Comparison of ENCODE assay signal across 8 cellular contexts in the genomic region with DNA sequence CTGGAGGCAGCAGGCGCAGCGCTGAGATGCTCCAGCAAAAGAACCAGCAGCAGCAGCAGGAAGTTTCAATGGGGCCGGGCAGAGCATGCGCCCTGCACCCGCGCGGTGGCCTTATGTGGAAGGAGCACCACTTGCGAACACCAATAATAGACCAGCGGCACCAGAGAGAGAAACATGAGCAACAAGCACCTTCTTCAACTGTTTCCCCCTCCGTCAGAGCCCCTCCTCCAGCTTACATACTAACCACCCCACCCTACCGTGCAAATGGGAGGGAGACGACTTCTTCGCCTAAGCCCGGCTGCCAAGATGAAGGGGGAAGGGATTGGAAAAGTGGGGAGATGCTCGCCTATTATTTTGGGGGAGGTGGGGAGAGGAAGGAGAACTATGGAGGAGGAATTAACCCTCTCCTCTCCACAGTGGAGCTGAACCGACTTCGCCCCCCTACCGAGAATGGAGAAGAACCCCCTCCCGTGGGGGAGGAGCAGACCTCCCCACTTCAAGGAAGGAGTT. TPM values are rescaled to one million over a fixed set of nuclear protein-coding genes. Genes with fewer than 3 reads are reported as not detected.
DNase-seq lines count a peak whose midpoint lies in the region; ATAC-seq and TF ChIP-seq lines count a peak whose summit lies in the region.

No MANE protein-coding gene starts in this region.

- peak in 2 of 4 donors; percentile 77 to 78 for TF ChIP-seq POLR2A in upper lobe of left lung (IDR thresholded peaks at IDR 0.05)

- H3K9me3 ChIP-seq in left ventricle myocardium inferior (replicated peaks) (peaks cover 6% of the 10 kb centered on the region), upper lobe of left lung (no peaks in the 10 kb centered on the region)

- H3K27me3 ChIP-seq in left ventricle myocardium inferior (ENCODE audit: low read depth) (no peaks in the 10 kb centered on the region), upper lobe of left lung (no peaks in the 10 kb centered on the region)

- peak; percentile 43 for ATAC-seq in HG02884 (IDR thresholded peaks at IDR 0.05; ENCODE audit: unreplicated experiment)
- peak; percentile 75 to 76 for ATAC-seq in upper lobe of left lung (ENCODE audit: low FRiP score in 2 of 2)

- H3K4me1 ChIP-seq in left ventricle myocardium inferior (peaks cover 83% of the 10 kb centered on the region), upper lobe of left lung (peaks cover 37 to 43% (median 40%) of the 10 kb centered on the region in 4 donors)

- in situ Hi-C loops in GM13976 (cut with MboI; ENCODE audit: low sequenced_read_pairs, unreplicated experiment): no loop called here

- WGBS in upper lobe of left lung, 2 donors: 0 to 2% methylated on average over 19 of the region's 19 CpGs

- intact Hi-C loops in left ventricle myocardium inferior (cut with micrococcal nuclease): no loop called here
- intact Hi-C loops in posterior vena cava (cut with DNase I): no loop called here

- H3K4me3 ChIP-seq in left ventricle myocardium inferior: peak overlapping the region; percentile 86
- peak overlapping the region; percentile 80 to 100 (median 89) for H3K4me3 ChIP-seq in upper lobe of left lung

- DNase-seq in GM13976 (ENCODE audit: low spot score) (peak; percentile 83), NCI-H146 (lab: John Stamatoyannopoulos, UW) (peak; percentile 82), T follicular helper cell (ENCODE audit: low read depth) (peak; percentile 80), amniotic epithelial cell (ENCODE audit: low read depth) (peak; percentile 88), left ventricle myocardium inferior (peak; percentile 86), posterior vena cava (ENCODE audit: low spot score) (peak; percentile 96), upper lobe of left lung (peak; percentile 94)

- TF ChIP-seq CTCF in GM13976 (IDR thresholded peaks at IDR 0.05; ENCODE audit: borderline replicate concordance, control extremely low read depth, extremely low read depth, insufficient read depth, missing control alignments) (no peak), left ventricle myocardium inferior (IDR thresholded peaks at IDR 0.05; ENCODE audit: borderline replicate concordance) (peak; percentile 51), upper lobe of left lung (IDR thresholded peaks at IDR 0.05) (peak in 5 of 6 experiments; percentile 27 to 56 (median 40))

- H3K36me3 ChIP-seq in left ventricle myocardium inferior: no peaks in the 10 kb centered on the region
- H3K36me3 ChIP-seq in upper lobe of left lung: no peaks in the 10 kb centered on the region

- no peak for TF ChIP-seq EP300 in upper lobe of left lung (IDR thresholded peaks at IDR 0.05)

- H3K27ac ChIP-seq in left ventricle myocardium inferior (replicated peaks) (peak overlapping the region; percentile 93), upper lobe of left lung (peak overlapping the region; percentile 88 to 99 (median 97))

RNA-seq across cellular contexts. Expression of gene RSF1, which starts 1.1 kb away (rescaled TPM):
- total RNA-seq in left ventricle myocardium inferior: 40.6 TPM
- total RNA-seq in posterior vena cava: 10 to 100 TPM; 54.9 to 69.5 TPM
- total RNA-seq in upper lobe of left lung: 100 to 1,000 TPM in 1 of 6 donors, 10 to 100 TPM in 5; 36.2 to 136 (median 71.2) TPM

RNA-seq across cellular contexts. Expression of gene AAMDC, which starts 1.5 kb away (rescaled TPM):
- total RNA-seq in left ventricle myocardium inferior (86.6 TPM), posterior vena cava (10 to 100 TPM; 19.5 to 25.3 TPM), upper lobe of left lung (10 to 100 TPM in 5 of 6 donors, not detected in 1; 26.2 to 36.1 (median 29.3) TPM)

Comparison
In these comparisons a context has a peak if more than half of its experiments do, and no peak if none do; other contexts are left out.
1. Peak in every context shown above with its lines: DNase-seq, ATAC-seq, H3K4me3 ChIP-seq and H3K27ac ChIP-seq.